Comparison of ENCODE assay signal across 8 cellular contexts in the genomic region with DNA sequence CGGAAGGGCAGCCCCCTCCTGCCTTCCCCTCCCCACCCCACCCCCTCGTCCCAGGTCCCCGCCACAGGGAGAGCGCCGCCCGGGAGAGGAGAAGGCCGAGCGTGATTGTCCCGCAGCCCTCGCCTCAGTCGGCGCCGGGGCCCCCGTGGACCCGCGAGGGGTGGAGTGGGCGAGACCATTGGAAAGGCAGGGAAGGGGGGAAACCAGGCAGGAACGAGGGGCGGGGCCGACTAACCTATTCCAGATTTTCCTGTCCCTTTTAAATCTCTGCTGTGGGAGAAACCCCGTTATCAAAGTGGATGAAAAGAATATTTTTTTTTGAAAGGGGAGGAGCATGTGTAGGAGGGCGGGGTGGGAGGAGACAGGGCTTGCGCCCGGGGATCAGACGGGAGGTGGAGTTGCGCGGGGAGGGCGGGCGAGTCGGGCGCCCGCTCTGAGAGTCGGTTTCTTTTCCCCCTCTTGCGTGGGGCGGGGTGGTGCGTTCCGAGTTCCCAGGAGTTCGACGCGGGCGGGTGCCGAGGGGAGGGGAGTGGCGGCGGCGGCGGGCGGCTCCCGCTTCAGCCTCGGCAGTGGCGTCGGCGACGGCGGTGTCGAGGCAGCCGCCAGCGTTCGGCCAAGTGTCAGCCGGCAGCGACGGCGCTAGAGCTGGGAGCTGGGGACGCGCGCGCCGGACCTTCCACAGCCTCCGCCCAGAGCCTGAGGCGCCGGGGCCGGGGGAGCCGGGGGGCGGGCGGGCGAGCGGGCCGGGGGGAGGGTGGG. TPM values are rescaled to one million over a fixed set of nuclear protein-coding genes. Genes with fewer than 3 reads are reported as not detected.
DNase-seq lines count a peak whose midpoint lies in the region; ATAC-seq and TF ChIP-seq lines count a peak whose summit lies in the region.

A gene with protein sequence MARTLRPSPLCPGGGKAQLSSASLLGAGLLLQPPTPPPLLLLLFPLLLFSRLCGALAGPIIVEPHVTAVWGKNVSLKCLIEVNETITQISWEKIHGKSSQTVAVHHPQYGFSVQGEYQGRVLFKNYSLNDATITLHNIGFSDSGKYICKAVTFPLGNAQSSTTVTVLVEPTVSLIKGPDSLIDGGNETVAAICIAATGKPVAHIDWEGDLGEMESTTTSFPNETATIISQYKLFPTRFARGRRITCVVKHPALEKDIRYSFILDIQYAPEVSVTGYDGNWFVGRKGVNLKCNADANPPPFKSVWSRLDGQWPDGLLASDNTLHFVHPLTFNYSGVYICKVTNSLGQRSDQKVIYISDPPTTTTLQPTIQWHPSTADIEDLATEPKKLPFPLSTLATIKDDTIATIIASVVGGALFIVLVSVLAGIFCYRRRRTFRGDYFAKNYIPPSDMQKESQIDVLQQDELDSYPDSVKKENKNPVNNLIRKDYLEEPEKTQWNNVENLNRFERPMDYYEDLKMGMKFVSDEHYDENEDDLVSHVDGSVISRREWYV (plus strand): TSS at position 560 of the 759 bp plus-strand sequence. CDS start 202 bp downstream, outside the sequence.

- intact Hi-C loops in uterus (cut with DNase I; ENCODE audit: low total_unique reads): no loop called here

- peak in 1 of 2 donors; percentile 62 for TF ChIP-seq POLR2A in uterus (IDR thresholded peaks at IDR 0.05)

- H2AFZ ChIP-seq in DND-41 (ENCODE audit: low read depth, low read length): peak within 1 kb of the TSS; percentile 85

- H3K9me3 ChIP-seq in DND-41 (ENCODE audit: insufficient read depth, low read length, severe bottlenecking): no peaks in the 10 kb centered on the region
- H3K9me3 ChIP-seq in uterus: no peaks in the 10 kb centered on the region

- ATAC-seq in DND-41 (ENCODE audit: insufficient read depth, low read depth): peak; percentile 87

- H3K27me3 ChIP-seq in DND-41 (ENCODE audit: insufficient read depth, low read length, poor library complexity): no peaks in the 10 kb centered on the region
- H3K27me3 ChIP-seq in uterus: no peaks in the 10 kb centered on the region

- H3K27ac ChIP-seq in DND-41 (ENCODE audit: low read length) (peak within 1 kb of the TSS; percentile 83), VCaP (peak within 1 kb of the TSS; percentile 91), uterus (peak within 1 kb of the TSS; percentile 86 to 96)

- H3K4me3 ChIP-seq in DND-41 (ENCODE audit: low read depth in 1 of 2, low read length in 2 of 2) (peak within 1 kb of the TSS; percentile 80), uterus (peak within 1 kb of the TSS; percentile 59 to 96)

- peak within 1 kb of the TSS; percentile 96 for H3K9ac ChIP-seq in DND-41 (ENCODE audit: low read depth, low read length)

- H3K4me1 ChIP-seq in DND-41 (ENCODE audit: insufficient read depth, low read length) (peaks cover 43% of the 10 kb centered on the region), uterus (no peaks in the 10 kb centered on the region)

- DNase-seq in DND-41 (peak; percentile 95), GOT3 (lab: John Stamatoyannopoulos, UW) (peak; percentile 86), MV-4-11 (lab: John Stamatoyannopoulos, UW) (peak; percentile 3), brain pericyte (ENCODE audit: low read depth, low spot score) (peak; percentile 95), iPS DF 4.7 (ENCODE audit: extremely low read depth, low spot score) (peak; percentile 75), retina (peak; percentile 95), uterus (peak; percentile 95)

- H3K79me2 ChIP-seq in DND-41 (ENCODE audit: insufficient read depth, low read length): peaks cover 46% of the 10 kb centered on the region

- H3K4me2 ChIP-seq in DND-41 (ENCODE audit: insufficient read depth, low read length): peak within 1 kb of the TSS; percentile 79

- peaks cover 9% of the 10 kb centered on the region; the same call in 1 of the 2 replicates for H4K20me1 ChIP-seq in DND-41 (ENCODE audit: insufficient read depth, low read length)

- TF ChIP-seq CTCF in DND-41 (IDR thresholded peaks at IDR 0.05; ENCODE audit: borderline replicate concordance, extremely low read depth, low read length, poor library complexity, severe bottlenecking) (no peak), VCaP (conservative IDR thresholded peaks at IDR 0.05) (no peak), uterus (IDR thresholded peaks at IDR 0.05) (no peak)

- H3K36me3 ChIP-seq in DND-41 (ENCODE audit: insufficient read depth, low read length) (peaks cover 3% of the 10 kb centered on the region; the same call in 1 of the 2 replicates), uterus (no peaks in the 10 kb centered on the region)

RNA-seq across cellular contexts. Expression of the gene that starts here (rescaled TPM):
- 10 to 100 TPM; 21.8 to 60.3 (median 45.0) TPM for total RNA-seq in uterus

Comparison
In these comparisons a context has a peak if more than half of its experiments do, and no peak if none do; other contexts are left out.
1. Peak in every context shown above with its lines: DNase-seq, ATAC-seq, H3K4me3 ChIP-seq and H3K27ac ChIP-seq.
2. DNase-seq: peak in every context shown above with its lines; median percentile 95 in DND-41; 95 in brain pericyte; 95 in retina; 95 in uterus; 86 in GOT3; 75 in iPS DF 4.7; 3 in MV-4-11.